Comparison of ENCODE assay signal across 10 cellular contexts in the genomic region with DNA sequence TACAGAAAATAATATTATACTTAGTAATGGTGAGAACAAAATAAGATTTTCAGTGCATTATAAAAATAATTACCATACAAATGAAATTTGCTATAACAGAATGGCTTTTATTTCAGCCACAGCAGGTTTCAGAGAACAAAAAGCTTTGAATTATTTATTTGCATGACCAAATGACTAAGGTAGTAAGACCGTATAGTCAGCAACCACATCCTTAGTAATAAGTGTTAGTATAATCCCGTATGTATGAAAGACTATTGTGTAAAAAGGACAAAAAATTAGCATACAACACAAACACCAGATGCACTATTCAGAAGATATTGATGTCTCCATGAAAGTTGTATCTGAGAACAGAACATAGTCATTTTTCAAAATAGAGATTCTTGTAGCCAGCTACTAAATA. TPM values are rescaled to one million over a fixed set of nuclear protein-coding genes. Genes with fewer than 3 reads are reported as not detected.
A peak's percentile ranks its signal among the peaks of the same experiment; 100 is the strongest.
DNase-seq lines count a peak whose midpoint lies in the region; ATAC-seq and TF ChIP-seq lines count a peak whose summit lies in the region.
"Had no signal": no experiment of that assay in that cellular context is flagged by ENCODE, and none has a peak within 500 bp of the region (broad histone marks: within the 10 kb centered on the region; RNA-seq: fewer than 3 reads in every experiment).

No MANE protein-coding gene starts in this region.

- CTCF ChIA-PET in A673 (lab: Charles Lee), result no interaction called here

- POLR2A ChIA-PET in A673 (lab: Charles Lee; ENCODE audit: low non-redundant PET), result no interaction called here

- no peak for DNase-seq in A673 (ENCODE audit: low spot score)
- DNase-seq in colonic mucosa, result no peak
- no peak for DNase-seq in NCI-H146 treated with DMSO at 0.1 percent for 48 hours (lab: John Stamatoyannopoulos, UW; ENCODE audit: unreplicated experiment)
- DNase-seq in spleen, result no peak
- no peak for DNase-seq in GM10266 (ENCODE audit: extremely low spot score)
- DNase-seq in NCI-H2107 (lab: John Stamatoyannopoulos, UW), result no peak
- DNase-seq: activated naive CD8-positive, alpha-beta T cell treated with anti-CD3 and anti-CD28 coated beads, Interleukin-2, amount 10 ng/mL, durations not matched to agents 7 days and 5 days had no signal

- H3K36me3 ChIP-seq in A673 (ENCODE audit: insufficient read depth, low read length, poor library complexity, severe bottlenecking) (no peaks in the 10 kb centered on the region), colonic mucosa (no peaks in the 10 kb centered on the region), spleen (no peaks in the 10 kb centered on the region)

- H3K4me3 ChIP-seq in A673 (ENCODE audit: low read depth, low read length, poor library complexity, severe bottlenecking), result no peak overlapping the region
- H3K4me3 ChIP-seq in colonic mucosa, result no peak overlapping the region
- H3K4me3 ChIP-seq in spleen, result no peak overlapping the region

- TF ChIP-seq CTCF in A673 (conservative IDR thresholded peaks at IDR 0.05; ENCODE audit: low read depth, low read length) (no peak), colonic mucosa (IDR thresholded peaks at IDR 0.05) (no peak), spleen (IDR thresholded peaks at IDR 0.05 in 8 of 11, conservative IDR thresholded peaks at IDR 0.05 in 3 of 11) (no peak), GM10266 (IDR thresholded peaks at IDR 0.05; ENCODE audit: control insufficient read depth, insufficient read depth, low read depth, missing control alignments) (no peak)

- H3K4me1 ChIP-seq in A673 (ENCODE audit: insufficient read depth, low read length, poor library complexity, severe bottlenecking) (peaks cover 30% of the 10 kb centered on the region), colonic mucosa (no peaks in the 10 kb centered on the region), spleen (peaks cover 6 to 83% (median 45%) of the 10 kb centered on the region in 6 donors)

- peak overlapping the region; percentile 10 for H3K27ac ChIP-seq in A673 (ENCODE audit: low read depth, low read length, poor library complexity, severe bottlenecking)
- peak overlapping the region; percentile 47 for H3K27ac ChIP-seq in colonic mucosa
- H3K27ac ChIP-seq in spleen, result no peak overlapping the region
- H3K27ac ChIP-seq: parathyroid adenoma had no signal

- intact Hi-C loops in A673 (cut with micrococcal nuclease; ENCODE audit: unreplicated experiment) (no loop called here), colonic mucosa (cut with DNase I) (no loop called here), spleen (cut with DNase I; ENCODE audit: low total_unique reads) (no loop called here)

- H3K9me3 ChIP-seq in A673 (ENCODE audit: low read depth, low read length, poor library complexity, severe bottlenecking), result no peaks in the 10 kb centered on the region
- H3K9me3 ChIP-seq in colonic mucosa, result no peaks in the 10 kb centered on the region
- H3K9me3 ChIP-seq in spleen, result no peaks in the 10 kb centered on the region

- TF ChIP-seq POLR2A in spleen (IDR thresholded peaks at IDR 0.05), result no peak

- no peaks in the 10 kb centered on the region for H3K27me3 ChIP-seq in A673 (replicated peaks; ENCODE audit: insufficient read depth, low read depth, low read length, poor library complexity)
- no peaks in the 10 kb centered on the region for H3K27me3 ChIP-seq in colonic mucosa
- no peaks in the 10 kb centered on the region for H3K27me3 ChIP-seq in spleen (replicated peaks in 1 of 7)

- no peak overlapping the region for H3K9ac ChIP-seq in colonic mucosa (ENCODE audit: low read depth in 2 of 2, low read length in 2 of 2)
- H3K9ac ChIP-seq: parathyroid adenoma had no signal

- ATAC-seq in GM19452 (IDR thresholded peaks at IDR 0.05; ENCODE audit: unreplicated experiment) (peak; percentile 47), HG03354 (IDR thresholded peaks at IDR 0.05; ENCODE audit: poor library complexity, severe bottlenecking, unreplicated experiment) (peak; percentile 53)

- 35 to 63% (median 51%) methylated on average over 2 of the region's 2 CpGs for WGBS in spleen, 5 donors

- no TSS peak for BruUV-seq in A673 (replicated peaks; lab: Mats Ljungman, UMichigan)

RNA-seq across cellular contexts. Expression of a gene that starts 12.2 kb away (rescaled TPM):
- total RNA-seq in A673 (2021), result 28.7 and 29.5 TPM in 2 replicates
- 10 to 100 TPM; 68.5 to 82.0 TPM for total RNA-seq in colonic mucosa
- total RNA-seq in spleen, result 100 to 1,000 TPM in 1 of 7 donors, 10 to 100 TPM in 6; 23.4 to 119 (median 27.3) TPM
- 1 to 10 TPM in 2 of 3 donors, under 1 TPM in 1; 0.91 to 3.5 (median 1.4) TPM for polyA plus RNA-seq in spleen

Comparison
In these comparisons a context has a peak if more than half of its experiments do, and no peak if none do; other contexts are left out.
1. H3K27ac ChIP-seq: peak in A673 (single experiment) and colonic mucosa (single experiment); none in spleen (0 of 8).